ENCODE assay signal across 8 cellular contexts in the genomic region with DNA sequence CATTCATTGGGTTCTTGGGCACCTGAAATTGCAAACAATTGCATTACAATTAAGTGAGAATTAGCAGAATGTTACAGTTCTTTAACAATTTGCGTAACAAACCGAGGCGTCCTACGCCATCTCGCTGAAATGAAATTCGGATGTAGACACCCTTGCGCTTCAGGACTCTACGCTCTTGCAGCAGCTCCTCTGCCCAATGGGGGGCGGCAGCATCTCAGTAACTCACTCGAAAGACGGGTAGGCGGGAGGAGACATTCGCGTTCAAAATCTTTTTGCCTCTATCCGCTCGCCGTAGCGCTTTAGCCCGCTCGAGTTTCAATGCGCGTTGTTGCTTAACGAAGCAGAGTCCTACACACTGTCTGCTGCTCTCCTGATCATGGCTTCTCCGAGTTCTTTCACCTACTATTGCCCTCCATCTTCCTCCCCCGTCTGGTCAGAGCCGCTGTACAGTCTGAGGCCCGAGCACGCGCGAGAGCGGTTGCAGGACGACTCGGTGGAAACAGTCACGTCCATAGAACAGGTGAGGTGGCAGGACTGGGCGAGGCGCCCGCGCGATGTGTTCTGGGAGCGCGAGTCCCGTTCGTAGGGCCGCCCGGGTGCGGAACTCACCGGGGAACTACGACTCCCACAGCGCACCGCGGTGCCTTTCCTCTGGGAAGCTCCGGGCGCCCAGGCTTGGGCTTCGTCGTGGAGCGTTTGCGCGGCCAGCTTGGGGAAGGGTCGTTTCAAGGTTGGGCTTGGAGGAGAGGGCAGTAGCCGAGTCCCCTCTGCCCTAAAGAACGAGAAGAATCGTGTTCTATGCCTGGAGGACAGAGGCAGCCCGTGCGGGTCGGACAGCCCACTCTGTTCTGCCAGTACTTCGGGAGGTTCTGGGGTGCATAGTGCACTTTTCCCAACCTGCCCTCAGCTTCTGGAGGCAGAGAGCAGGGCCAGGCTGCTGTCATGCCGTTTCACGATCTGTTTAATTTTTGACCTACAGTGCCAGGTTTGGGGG.
DNase-seq lines count a peak whose midpoint lies in the region; ATAC-seq lines count a peak whose summit lies in the region.

Gene FNTB (plus strand): TSS at position 318 of the 994 bp plus-strand sequence. CDS start 59 bp downstream, at position 377.

- DNase-seq in AML-193 (lab: John Stamatoyannopoulos, UW), result peak; percentile 96 to 97
- DNase-seq in NCI-H446 (lab: John Stamatoyannopoulos, UW), result peak; percentile 95 to 96
- peak; percentile 60 to 91 for DNase-seq in cerebellar nuclear complex (lab: John Stamatoyannopoulos, UW)
- DNase-seq in islet precursor cell, result peak; percentile 98
- peak; percentile 88 to 90 (median 89) for DNase-seq in stimulated activated CD4-positive, alpha-beta T cell treated with anti-CD3 and anti-CD28 coated beads, Interleukin-12 subunit alpha, Interleukin-12 subunit beta, amount 100 ng/mL, for 48 hours (ENCODE audit: low read depth in 2 of 3, low spot score in 1 of 3)

- ATAC-seq in GM19025 (IDR thresholded peaks at IDR 0.05; ENCODE audit: low read depth, unreplicated experiment), result peak; percentile 95
- ATAC-seq in HG03354 (IDR thresholded peaks at IDR 0.05; ENCODE audit: poor library complexity, severe bottlenecking, unreplicated experiment), result peak; percentile 96
- peak; percentile 98 to 99 for ATAC-seq in activated CD4-positive, CD25-positive, alpha-beta regulatory T cell treated with anti-CD3 and anti-CD28 coated beads, Interleukin-2, amount 50 U/mL, for 24 hours

Comparison
In these comparisons a context has a peak if more than half of its experiments do, and no peak if none do; other contexts are left out.
1. Peak in every context shown above with its lines: DNase-seq and ATAC-seq.